ENCODE assay signal across 1 cellular context in the genomic region with DNA sequence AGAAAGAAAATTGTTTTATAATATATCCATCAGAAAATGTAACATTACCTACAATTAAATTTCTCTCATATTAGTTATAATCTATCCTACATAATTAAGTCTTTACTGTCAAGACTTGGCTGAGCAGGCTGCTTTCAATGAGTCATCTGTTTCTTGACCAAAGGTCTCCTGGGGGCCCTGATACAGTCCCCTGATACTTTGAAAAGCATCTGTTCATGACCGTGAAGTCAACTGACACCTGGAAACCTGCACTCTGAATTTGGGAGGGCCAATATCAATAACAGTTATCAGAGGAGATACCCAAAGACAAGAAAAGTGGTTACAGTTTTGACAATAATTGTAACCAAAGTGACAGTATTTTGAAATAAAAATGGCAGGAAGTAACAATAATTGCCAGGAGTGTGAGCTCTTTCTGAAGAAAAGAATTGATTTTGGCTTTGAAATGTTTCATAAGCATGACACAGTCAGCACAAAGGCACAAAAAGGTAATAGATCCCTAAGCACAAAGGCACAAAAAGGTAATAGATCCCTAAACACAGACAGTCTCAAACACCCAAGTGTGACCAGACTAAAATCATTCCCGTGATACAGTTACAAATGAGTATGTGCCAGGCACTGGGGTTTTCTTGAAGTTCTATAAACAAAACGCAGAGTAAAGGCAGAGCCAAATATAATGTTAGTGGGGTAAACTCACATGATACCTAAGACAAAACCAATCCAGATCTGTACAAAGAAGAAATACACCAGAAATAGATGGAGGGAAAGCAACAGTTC.
TF ChIP-seq lines count a peak whose summit lies in the region.

No MANE protein-coding gene starts in this region.

TF ChIP-seq in GM12878, 131 proteins besides CTCF, POLR2A, EP300 and RAD21 (continued from another document and continues in another):
- TF ChIP-seq, protein P1, sequence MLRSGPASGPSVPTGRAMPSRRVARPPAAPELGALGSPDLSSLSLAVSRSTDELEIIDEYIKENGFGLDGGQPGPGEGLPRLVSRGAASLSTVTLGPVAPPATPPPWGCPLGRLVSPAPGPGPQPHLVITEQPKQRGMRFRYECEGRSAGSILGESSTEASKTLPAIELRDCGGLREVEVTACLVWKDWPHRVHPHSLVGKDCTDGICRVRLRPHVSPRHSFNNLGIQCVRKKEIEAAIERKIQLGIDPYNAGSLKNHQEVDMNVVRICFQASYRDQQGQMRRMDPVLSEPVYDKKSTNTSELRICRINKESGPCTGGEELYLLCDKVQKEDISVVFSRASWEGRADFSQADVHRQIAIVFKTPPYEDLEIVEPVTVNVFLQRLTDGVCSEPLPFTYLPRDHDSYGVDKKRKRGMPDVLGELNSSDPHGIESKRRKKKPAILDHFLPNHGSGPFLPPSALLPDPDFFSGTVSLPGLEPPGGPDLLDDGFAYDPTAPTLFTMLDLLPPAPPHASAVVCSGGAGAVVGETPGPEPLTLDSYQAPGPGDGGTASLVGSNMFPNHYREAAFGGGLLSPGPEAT (IDR thresholded peaks at IDR 0.05; ENCODE audit: low read depth): no peak
- TF ChIP-seq MXI1 (IDR thresholded peaks at IDR 0.05; ENCODE audit: low read depth, low read length): no peak
- TF ChIP-seq, protein P2, sequence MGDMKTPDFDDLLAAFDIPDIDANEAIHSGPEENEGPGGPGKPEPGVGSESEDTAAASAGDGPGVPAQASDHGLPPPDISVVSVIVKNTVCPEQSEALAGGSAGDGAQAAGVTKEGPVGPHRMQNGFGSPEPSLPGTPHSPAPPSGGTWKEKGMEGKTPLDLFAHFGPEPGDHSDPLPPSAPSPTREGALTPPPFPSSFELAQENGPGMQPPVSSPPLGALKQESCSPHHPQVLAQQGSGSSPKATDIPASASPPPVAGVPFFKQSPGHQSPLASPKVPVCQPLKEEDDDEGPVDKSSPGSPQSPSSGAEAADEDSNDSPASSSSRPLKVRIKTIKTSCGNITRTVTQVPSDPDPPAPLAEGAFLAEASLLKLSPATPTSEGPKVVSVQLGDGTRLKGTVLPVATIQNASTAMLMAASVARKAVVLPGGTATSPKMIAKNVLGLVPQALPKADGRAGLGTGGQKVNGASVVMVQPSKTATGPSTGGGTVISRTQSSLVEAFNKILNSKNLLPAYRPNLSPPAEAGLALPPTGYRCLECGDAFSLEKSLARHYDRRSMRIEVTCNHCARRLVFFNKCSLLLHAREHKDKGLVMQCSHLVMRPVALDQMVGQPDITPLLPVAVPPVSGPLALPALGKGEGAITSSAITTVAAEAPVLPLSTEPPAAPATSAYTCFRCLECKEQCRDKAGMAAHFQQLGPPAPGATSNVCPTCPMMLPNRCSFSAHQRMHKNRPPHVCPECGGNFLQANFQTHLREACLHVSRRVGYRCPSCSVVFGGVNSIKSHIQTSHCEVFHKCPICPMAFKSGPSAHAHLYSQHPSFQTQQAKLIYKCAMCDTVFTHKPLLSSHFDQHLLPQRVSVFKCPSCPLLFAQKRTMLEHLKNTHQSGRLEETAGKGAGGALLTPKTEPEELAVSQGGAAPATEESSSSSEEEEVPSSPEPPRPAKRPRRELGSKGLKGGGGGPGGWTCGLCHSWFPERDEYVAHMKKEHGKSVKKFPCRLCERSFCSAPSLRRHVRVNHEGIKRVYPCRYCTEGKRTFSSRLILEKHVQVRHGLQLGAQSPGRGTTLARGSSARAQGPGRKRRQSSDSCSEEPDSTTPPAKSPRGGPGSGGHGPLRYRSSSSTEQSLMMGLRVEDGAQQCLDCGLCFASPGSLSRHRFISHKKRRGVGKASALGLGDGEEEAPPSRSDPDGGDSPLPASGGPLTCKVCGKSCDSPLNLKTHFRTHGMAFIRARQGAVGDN (IDR thresholded peaks at IDR 0.05): no peak
- no peak for TF ChIP-seq SREBF1 (IDR thresholded peaks at IDR 0.05; ENCODE audit: low read length)
- peak in 1 of 2 experiments; percentile 35; a peak in 1 of 4 replicates for TF ChIP-seq IKZF2 (IDR thresholded peaks at IDR 0.05)
- no peak for TF ChIP-seq NR2C2 (IDR thresholded peaks at IDR 0.05; ENCODE audit: borderline replicate concordance, control insufficient read depth, insufficient read length, low read depth)
- TF ChIP-seq MEF2B (IDR thresholded peaks at IDR 0.05; ENCODE audit: partially characterized antibody, poor library complexity, severe bottlenecking): peak; percentile 97
- TF ChIP-seq GATAD2B (conservative IDR thresholded peaks at IDR 0.05; ENCODE audit: low read depth): no peak
- TF ChIP-seq, protein P3, sequence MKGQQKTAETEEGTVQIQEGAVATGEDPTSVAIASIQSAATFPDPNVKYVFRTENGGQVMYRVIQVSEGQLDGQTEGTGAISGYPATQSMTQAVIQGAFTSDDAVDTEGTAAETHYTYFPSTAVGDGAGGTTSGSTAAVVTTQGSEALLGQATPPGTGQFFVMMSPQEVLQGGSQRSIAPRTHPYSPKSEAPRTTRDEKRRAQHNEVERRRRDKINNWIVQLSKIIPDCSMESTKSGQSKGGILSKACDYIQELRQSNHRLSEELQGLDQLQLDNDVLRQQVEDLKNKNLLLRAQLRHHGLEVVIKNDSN (IDR thresholded peaks at IDR 0.05; ENCODE audit: borderline replicate concordance, extremely low read length, insufficient read depth, low read depth, low read length): no peak
- TF ChIP-seq RUNX3 (IDR thresholded peaks at IDR 0.05; ENCODE audit: low read length): 0 out of 2 replicates have a peak, but pooled peaks have one; percentile 28
- TF ChIP-seq ETV6 (conservative IDR thresholded peaks at IDR 0.05 in 1 of 2, IDR thresholded peaks at IDR 0.05 in 1 of 2; ENCODE audit: borderline replicate concordance in 1 of 2, low read depth in 1 of 2): no peak
- TF ChIP-seq, protein P4, sequence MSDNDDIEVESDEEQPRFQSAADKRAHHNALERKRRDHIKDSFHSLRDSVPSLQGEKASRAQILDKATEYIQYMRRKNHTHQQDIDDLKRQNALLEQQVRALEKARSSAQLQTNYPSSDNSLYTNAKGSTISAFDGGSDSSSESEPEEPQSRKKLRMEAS (IDR thresholded peaks at IDR 0.05; ENCODE audit: low read depth, low read length): no peak
- TF ChIP-seq, protein P5, sequence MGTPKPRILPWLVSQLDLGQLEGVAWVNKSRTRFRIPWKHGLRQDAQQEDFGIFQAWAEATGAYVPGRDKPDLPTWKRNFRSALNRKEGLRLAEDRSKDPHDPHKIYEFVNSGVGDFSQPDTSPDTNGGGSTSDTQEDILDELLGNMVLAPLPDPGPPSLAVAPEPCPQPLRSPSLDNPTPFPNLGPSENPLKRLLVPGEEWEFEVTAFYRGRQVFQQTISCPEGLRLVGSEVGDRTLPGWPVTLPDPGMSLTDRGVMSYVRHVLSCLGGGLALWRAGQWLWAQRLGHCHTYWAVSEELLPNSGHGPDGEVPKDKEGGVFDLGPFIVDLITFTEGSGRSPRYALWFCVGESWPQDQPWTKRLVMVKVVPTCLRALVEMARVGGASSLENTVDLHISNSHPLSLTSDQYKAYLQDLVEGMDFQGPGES (IDR thresholded peaks at IDR 0.05): no peak
- TF ChIP-seq POU2F2 (IDR thresholded peaks at IDR 0.05; ENCODE audit: borderline replicate concordance, low read depth, low read length): no peak
- no peak for TF ChIP-seq STAT3 (IDR thresholded peaks at IDR 0.05; ENCODE audit: low read depth, low read length)
- TF ChIP-seq, protein P6, sequence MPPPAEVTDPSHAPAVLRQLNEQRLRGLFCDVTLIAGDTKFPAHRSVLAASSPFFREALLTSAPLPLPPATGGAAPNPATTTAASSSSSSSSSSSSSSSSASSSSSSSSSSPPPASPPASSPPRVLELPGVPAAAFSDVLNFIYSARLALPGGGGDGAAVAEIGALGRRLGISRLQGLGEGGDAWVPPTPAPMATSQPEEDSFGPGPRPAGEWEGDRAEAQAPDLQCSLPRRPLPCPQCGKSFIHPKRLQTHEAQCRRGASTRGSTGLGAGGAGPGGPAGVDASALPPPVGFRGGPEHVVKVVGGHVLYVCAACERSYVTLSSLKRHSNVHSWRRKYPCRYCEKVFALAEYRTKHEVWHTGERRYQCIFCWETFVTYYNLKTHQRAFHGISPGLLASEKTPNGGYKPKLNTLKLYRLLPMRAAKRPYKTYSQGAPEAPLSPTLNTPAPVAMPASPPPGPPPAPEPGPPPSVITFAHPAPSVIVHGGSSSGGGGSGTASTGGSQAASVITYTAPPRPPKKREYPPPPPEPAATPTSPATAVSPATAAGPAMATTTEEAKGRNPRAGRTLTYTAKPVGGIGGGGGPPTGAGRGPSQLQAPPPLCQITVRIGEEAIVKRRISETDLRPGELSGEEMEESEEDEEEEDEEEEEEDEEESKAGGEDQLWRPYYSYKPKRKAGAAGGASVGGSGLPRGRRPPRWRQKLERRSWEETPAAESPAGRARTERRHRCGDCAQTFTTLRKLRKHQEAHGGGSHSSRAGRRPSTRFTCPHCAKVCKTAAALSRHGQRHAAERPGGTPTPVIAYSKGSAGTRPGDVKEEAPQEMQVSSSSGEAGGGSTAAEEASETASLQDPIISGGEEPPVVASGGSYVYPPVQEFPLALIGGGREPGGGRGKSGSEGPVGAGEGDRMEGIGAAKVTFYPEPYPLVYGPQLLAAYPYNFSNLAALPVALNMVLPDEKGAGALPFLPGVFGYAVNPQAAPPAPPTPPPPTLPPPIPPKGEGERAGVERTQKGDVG (CRISPR knock-in tag; IDR thresholded peaks at IDR 0.05): no peak
- no peak for TF ChIP-seq YBX1 (IDR thresholded peaks at IDR 0.05)
- TF ChIP-seq ESRRA (IDR thresholded peaks at IDR 0.05; ENCODE audit: low read length): no peak
- no peak for TF ChIP-seq BMI1 (IDR thresholded peaks at IDR 0.05; ENCODE audit: borderline replicate concordance)
- TF ChIP-seq NBN (IDR thresholded peaks at IDR 0.05): no peak
- TF ChIP-seq TAF1 (IDR thresholded peaks at IDR 0.05; ENCODE audit: borderline replicate concordance, low read depth, low read length): no peak
- 0 out of 2 replicates have a peak, but pooled peaks have one; percentile 43 for TF ChIP-seq DPF2 (IDR thresholded peaks at IDR 0.05)
- TF ChIP-seq, protein P7, sequence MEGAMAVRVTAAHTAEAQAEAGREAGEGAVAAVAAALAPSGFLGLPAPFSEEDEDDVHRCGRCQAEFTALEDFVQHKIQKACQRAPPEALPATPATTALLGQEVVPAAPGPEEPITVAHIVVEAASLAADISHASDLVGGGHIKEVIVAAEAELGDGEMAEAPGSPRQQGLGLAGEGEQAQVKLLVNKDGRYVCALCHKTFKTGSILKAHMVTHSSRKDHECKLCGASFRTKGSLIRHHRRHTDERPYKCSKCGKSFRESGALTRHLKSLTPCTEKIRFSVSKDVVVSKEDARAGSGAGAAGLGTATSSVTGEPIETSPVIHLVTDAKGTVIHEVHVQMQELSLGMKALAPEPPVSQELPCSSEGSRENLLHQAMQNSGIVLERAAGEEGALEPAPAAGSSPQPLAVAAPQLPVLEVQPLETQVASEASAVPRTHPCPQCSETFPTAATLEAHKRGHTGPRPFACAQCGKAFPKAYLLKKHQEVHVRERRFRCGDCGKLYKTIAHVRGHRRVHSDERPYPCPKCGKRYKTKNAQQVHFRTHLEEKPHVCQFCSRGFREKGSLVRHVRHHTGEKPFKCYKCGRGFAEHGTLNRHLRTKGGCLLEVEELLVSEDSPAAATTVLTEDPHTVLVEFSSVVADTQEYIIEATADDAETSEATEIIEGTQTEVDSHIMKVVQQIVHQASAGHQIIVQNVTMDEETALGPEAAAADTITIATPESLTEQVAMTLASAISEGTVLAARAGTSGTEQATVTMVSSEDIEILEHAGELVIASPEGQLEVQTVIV (IDR thresholded peaks at IDR 0.05; ENCODE audit: borderline replicate concordance, partially characterized antibody): no peak
- TF ChIP-seq MTA2 (IDR thresholded peaks at IDR 0.05; ENCODE audit: low read depth): peak; percentile 62
- no peak for TF ChIP-seq ZNF24 (IDR thresholded peaks at IDR 0.05)
- TF ChIP-seq, protein P8, sequence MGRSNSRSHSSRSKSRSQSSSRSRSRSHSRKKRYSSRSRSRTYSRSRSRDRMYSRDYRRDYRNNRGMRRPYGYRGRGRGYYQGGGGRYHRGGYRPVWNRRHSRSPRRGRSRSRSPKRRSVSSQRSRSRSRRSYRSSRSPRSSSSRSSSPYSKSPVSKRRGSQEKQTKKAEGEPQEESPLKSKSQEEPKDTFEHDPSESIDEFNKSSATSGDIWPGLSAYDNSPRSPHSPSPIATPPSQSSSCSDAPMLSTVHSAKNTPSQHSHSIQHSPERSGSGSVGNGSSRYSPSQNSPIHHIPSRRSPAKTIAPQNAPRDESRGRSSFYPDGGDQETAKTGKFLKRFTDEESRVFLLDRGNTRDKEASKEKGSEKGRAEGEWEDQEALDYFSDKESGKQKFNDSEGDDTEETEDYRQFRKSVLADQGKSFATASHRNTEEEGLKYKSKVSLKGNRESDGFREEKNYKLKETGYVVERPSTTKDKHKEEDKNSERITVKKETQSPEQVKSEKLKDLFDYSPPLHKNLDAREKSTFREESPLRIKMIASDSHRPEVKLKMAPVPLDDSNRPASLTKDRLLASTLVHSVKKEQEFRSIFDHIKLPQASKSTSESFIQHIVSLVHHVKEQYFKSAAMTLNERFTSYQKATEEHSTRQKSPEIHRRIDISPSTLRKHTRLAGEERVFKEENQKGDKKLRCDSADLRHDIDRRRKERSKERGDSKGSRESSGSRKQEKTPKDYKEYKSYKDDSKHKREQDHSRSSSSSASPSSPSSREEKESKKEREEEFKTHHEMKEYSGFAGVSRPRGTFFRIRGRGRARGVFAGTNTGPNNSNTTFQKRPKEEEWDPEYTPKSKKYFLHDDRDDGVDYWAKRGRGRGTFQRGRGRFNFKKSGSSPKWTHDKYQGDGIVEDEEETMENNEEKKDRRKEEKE (IDR thresholded peaks at IDR 0.05): no peak
- peak; percentile 68 for TF ChIP-seq TCF12 (IDR thresholded peaks at IDR 0.05; ENCODE audit: low read depth, low read length)
- no peak for TF ChIP-seq SREBF2 (IDR thresholded peaks at IDR 0.05; ENCODE audit: low read length)
- TF ChIP-seq ZNF217 (IDR thresholded peaks at IDR 0.05): 0 out of 2 replicates have a peak, but pooled peaks have one; percentile 35
- peak; percentile 15; the same call in 1 of the 2 replicates for TF ChIP-seq JUND (IDR thresholded peaks at IDR 0.05; ENCODE audit: low read depth, low read length)
- TF ChIP-seq CREB1 (IDR thresholded peaks at IDR 0.05; ENCODE audit: low read depth): no peak
- TF ChIP-seq, protein P9, sequence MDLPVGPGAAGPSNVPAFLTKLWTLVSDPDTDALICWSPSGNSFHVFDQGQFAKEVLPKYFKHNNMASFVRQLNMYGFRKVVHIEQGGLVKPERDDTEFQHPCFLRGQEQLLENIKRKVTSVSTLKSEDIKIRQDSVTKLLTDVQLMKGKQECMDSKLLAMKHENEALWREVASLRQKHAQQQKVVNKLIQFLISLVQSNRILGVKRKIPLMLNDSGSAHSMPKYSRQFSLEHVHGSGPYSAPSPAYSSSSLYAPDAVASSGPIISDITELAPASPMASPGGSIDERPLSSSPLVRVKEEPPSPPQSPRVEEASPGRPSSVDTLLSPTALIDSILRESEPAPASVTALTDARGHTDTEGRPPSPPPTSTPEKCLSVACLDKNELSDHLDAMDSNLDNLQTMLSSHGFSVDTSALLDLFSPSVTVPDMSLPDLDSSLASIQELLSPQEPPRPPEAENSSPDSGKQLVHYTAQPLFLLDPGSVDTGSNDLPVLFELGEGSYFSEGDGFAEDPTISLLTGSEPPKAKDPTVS (IDR thresholded peaks at IDR 0.05; ENCODE audit: low read depth, low read length): no peak
- TF ChIP-seq IKZF1 (conservative IDR thresholded peaks at IDR 0.05): no peak
